10 cellular contexts compared by ENCODE assay signal in the genomic region with DNA sequence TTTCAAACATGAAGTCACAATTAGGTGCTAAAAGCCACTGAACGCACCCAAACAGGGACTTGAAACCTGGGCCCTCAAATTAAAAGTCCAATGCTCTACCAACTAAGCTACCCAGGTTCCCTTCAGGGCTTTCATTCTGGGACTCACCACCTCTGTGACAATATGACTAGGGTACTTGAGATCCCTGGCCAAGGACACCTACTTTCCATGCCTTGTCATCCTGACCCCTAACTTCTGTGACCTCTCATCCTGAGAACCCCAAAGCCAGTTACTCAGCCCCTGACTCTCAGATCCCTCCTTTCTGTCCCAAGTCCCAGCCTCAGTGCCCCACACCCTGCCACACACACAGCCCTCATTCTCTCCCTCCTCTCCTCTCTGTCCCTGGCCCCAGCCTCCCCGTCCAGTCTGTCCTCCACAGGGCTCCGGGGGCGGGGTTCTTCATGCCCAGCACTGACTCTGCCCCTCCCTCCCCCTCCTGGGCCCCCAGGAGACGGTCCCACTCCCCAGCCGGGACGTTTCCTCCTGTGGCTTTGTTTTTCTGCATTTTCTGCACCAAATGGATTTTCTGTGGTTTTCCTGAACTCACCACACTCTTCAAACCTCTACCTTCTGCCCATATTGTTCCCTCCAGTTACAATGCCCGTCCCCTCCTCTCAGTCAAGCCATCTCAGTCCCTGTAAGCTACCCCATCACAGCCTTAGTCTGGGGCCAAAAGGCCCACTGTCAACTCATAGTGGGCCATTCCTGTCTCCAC. TPM values are rescaled to one million over a fixed set of nuclear protein-coding genes. Genes with fewer than 3 reads are reported as not detected.
DNase-seq lines count a peak whose midpoint lies in the region; ATAC-seq, FAIRE-seq and TF ChIP-seq lines count a peak whose summit lies in the region.
"Had no signal": no experiment of that assay in that cellular context is flagged by ENCODE, and none has a peak within 500 bp of the region (broad histone marks: within the 10 kb centered on the region; RNA-seq: fewer than 3 reads in every experiment).

No MANE protein-coding gene starts in this region.

- no peak for TF ChIP-seq CTCF in DND-41 (IDR thresholded peaks at IDR 0.05; ENCODE audit: borderline replicate concordance, extremely low read depth, low read length, poor library complexity, severe bottlenecking)
- no peak for TF ChIP-seq CTCF in K562 (IDR thresholded peaks at IDR 0.05 in 2 of 3, conservative IDR thresholded peaks at IDR 0.05 in 1 of 3; ENCODE audit: insufficient read depth in 2 of 3, low read depth in 1 of 3, low read length in 3 of 3)
- TF ChIP-seq CTCF in neural crest cell (conservative IDR thresholded peaks at IDR 0.05): no peak

- H3K36me3 ChIP-seq in DND-41 (ENCODE audit: insufficient read depth, low read length): no peaks in the 10 kb centered on the region
- H3K36me3 ChIP-seq in K562 (ENCODE audit: control insufficient read depth, insufficient read depth, low read length): 0 out of 3 replicates have a peak, but pooled peaks cover 3% of the 10 kb centered on the region

- ATAC-seq in DND-41 (ENCODE audit: insufficient read depth, low read depth) (peak; percentile 33; the same call in 2 of the 3 replicates), K562 (no peak), GM21381 (IDR thresholded peaks at IDR 0.05; ENCODE audit: unreplicated experiment) (no peak)

- H3K27me3 Mint-ChIP-seq in neural crest cell (ENCODE audit: low read depth): peaks cover 13% of the 10 kb centered on the region

- H3K4me1 ChIP-seq in DND-41 (ENCODE audit: insufficient read depth, low read length) (no peaks in the 10 kb centered on the region), K562 (replicated peaks in 1 of 2; ENCODE audit: control insufficient read depth in 2 of 2, insufficient read depth in 2 of 2, low read length in 2 of 2) (peaks cover 11 to 30% of the 10 kb centered on the region in 2 experiments; a peak in 4 of 5 replicates)

- no peaks in the 10 kb centered on the region for H4K20me1 ChIP-seq in DND-41 (ENCODE audit: insufficient read depth, low read length)
- H4K20me1 ChIP-seq in K562 (replicated peaks; ENCODE audit: control insufficient read depth, insufficient read depth, low read length): no peaks in the 10 kb centered on the region

- peak; percentile 22 for DNase-seq in DND-41
- DNase-seq in Kasumi-1 (lab: John Stamatoyannopoulos, UW): peak; percentile 43 to 69
- peak in 2 of 4 experiments; percentile 6 to 9 for DNase-seq in K562 (ENCODE audit: extremely low read depth in 1 of 4, low spot score in 3 of 4)
- no peak for DNase-seq in neural crest cell (ENCODE audit: low read depth, low spot score)
- no peak for DNase-seq in hypothalamus (lab: John Stamatoyannopoulos, UW)
- DNase-seq in NCI-H2029 treated with DMSO at 0.1 percent for 48 hours (lab: John Stamatoyannopoulos, UW): no peak
- DNase-seq in putamen (ENCODE audit: low spot score): no peak

- in situ Hi-C loops in K562 (cut with MboI): no loop called here

- intact Hi-C loops in K562 (cut with micrococcal nuclease): no loop called here

- H3K27ac ChIP-seq in DND-41 (ENCODE audit: low read length) (no peak overlapping the region), K562 (ENCODE audit: extremely low read depth, low read depth, low read length) (peak overlapping the region; percentile 73; the same call in 2 of the 3 replicates)

- WGBS in K562 (ENCODE audit: insufficient coverage, low coverage, missing lambda C conversion rate): 50% methylated on average over 3 of the region's 8 CpGs

- no peak for FAIRE-seq in K562 (lab: Jason Lieb, UNC)

- TF ChIP-seq POLR2A in K562 (conservative IDR thresholded peaks at IDR 0.05): no peak

- H3K27ac Mint-ChIP-seq in neural crest cell (ENCODE audit: unreplicated experiment): no peak overlapping the region

- peaks cover 17% of the 10 kb centered on the region for H3K4me1 Mint-ChIP-seq in neural crest cell

- CTCF ChIA-PET in K562 (lab: Yijun Ruan, JAX; ENCODE audit: low intra/inter-chr PET ratio): no interaction called here

- H3K9ac ChIP-seq in DND-41 (ENCODE audit: low read depth, low read length) (no peak overlapping the region), K562 (ENCODE audit: insufficient read depth in 1 of 2, low read depth in 2 of 2, low read length in 2 of 2) (peak overlapping the region; percentile 69 to 94)

- POLR2A ChIA-PET in K562 (lab: Yijun Ruan, JAX): interaction anchor here (0.5 to 1.5 kb wide), 9 partner anchors 9 to 912 kb away, joined by 3 to 7 read pairs (median 3); a partner anchor contains a TSS

- H3K9me3 ChIP-seq in DND-41 (ENCODE audit: insufficient read depth, low read length, severe bottlenecking) (no peaks in the 10 kb centered on the region), K562 (replicated peaks; ENCODE audit: control insufficient read depth, insufficient read depth, low read depth, low read length) (no peaks in the 10 kb centered on the region)
- H3K9me3 ChIP-seq: Peyer's patch had no signal

- H3K79me2 ChIP-seq in DND-41 (ENCODE audit: insufficient read depth, low read length) (no peaks in the 10 kb centered on the region), K562 (ENCODE audit: control insufficient read depth, insufficient read depth, low read length) (no peaks in the 10 kb centered on the region)

- BruUV-seq in K562 (replicated peaks; lab: Mats Ljungman, UMichigan): no TSS peak

- no peaks in the 10 kb centered on the region for H3K9me1 ChIP-seq in K562 (ENCODE audit: control insufficient read depth, insufficient read depth, low read length)

- H2AFZ ChIP-seq in DND-41 (ENCODE audit: low read depth, low read length) (no peak overlapping the region), K562 (ENCODE audit: low read depth, low read length) (peak overlapping the region; percentile 94)

- H3K4me3 Mint-ChIP-seq in neural crest cell: peak overlapping the region; percentile 85

- H3K4me2 ChIP-seq in DND-41 (ENCODE audit: insufficient read depth, low read length) (no peak overlapping the region), K562 (ENCODE audit: insufficient read depth, low read length) (peak overlapping the region; percentile 92)

- H3K4me3 ChIP-seq in DND-41 (ENCODE audit: low read depth in 1 of 2, low read length in 2 of 2) (no peak overlapping the region), K562 (peak overlapping the region; percentile 71)

- TF ChIP-seq RAD21 in K562 (CRISPR knock-in tag; conservative IDR thresholded peaks at IDR 0.05 in 1 of 2, IDR thresholded peaks at IDR 0.05 in 1 of 2): no peak

- TF ChIP-seq EP300 in K562 (IDR thresholded peaks at IDR 0.05; ENCODE audit: low read length): no peak

- no peaks in the 10 kb centered on the region for H3K9me3 Mint-ChIP-seq in neural crest cell

- H3K36me3 Mint-ChIP-seq in neural crest cell (ENCODE audit: low read depth): no peaks in the 10 kb centered on the region

- H3K27me3 ChIP-seq in DND-41 (ENCODE audit: insufficient read depth, low read length, poor library complexity) (no peaks in the 10 kb centered on the region), K562 (ENCODE audit: control insufficient read depth in 2 of 2, insufficient read depth in 2 of 2, low read length in 2 of 2) (no peaks in the 10 kb centered on the region)
- H3K27me3 ChIP-seq: Peyer's patch had no signal

RNA-seq across cellular contexts. Expression of a gene that starts 7.0 kb away (rescaled TPM):
- total RNA-seq in K562 (2011; cell fraction: chromatin; rRNA removed; ENCODE audit: low replicate concordance): 2.7 and 4.6 TPM in 2 replicates
- 6.2 and 9.2 TPM in 2 replicates for total RNA-seq in K562 (2011; cell fraction: nucleolus; rRNA removed)
- total RNA-seq in K562 (2011; cell fraction: nucleoplasm; rRNA removed): 6.4 and 6.9 TPM in 2 replicates
- 14.1 and 17.7 TPM in 2 replicates for total RNA-seq in K562 (2014; rRNA removed)
- 0.70 and 1.3 TPM in 2 replicates for total RNA-seq in K562 (2014; rRNA removed; fragmentation: Illumina TruSeq; extraction: Trizol)
- 2.6 and 3.2 TPM in 2 replicates for total RNA-seq in K562 (2015; rRNA removed; fragmentation: Illumina TruSeq; extraction: Trizol)
- total RNA-seq in K562 (2021): 9.0 TPM in 2 replicates
- 1.6 and 3.3 TPM in 2 replicates for polyA plus RNA-seq in K562 (2011; rRNA removed)
- 4.5 and 6.6 TPM in 2 replicates for polyA plus RNA-seq in K562 (2011; cell fraction: cytosol; rRNA removed)
- polyA plus RNA-seq in K562 (2011; cell fraction: nucleus; rRNA removed): 5.2 TPM in 2 replicates
- 4.2 and 4.7 TPM in 2 replicates for polyA plus RNA-seq in K562 (2012)
- polyA plus RNA-seq in K562 (2014; fragmentation: Illumina TruSeq; extraction: Trizol): 2.0 and 6.4 TPM in 2 replicates
- polyA plus RNA-seq in K562 (2014; fragmentation: Nextera tagmentation; extraction: Ambion mirVana): under 1 TPM; 0.43 to 0.76 TPM
- polyA plus RNA-seq in K562 (2014; rRNA removed): 4.9 and 6.8 TPM in 2 replicates
- 0.15 and 0.25 TPM in 2 replicates for polyA minus RNA-seq in K562 (2011; rRNA and poly(A)+ RNA removed)
- polyA minus RNA-seq in K562 (2011; cell fraction: cytosol; rRNA and poly(A)+ RNA removed): 3.2 and 8.5 TPM in 2 replicates
- 1.5 and 2.7 TPM in 2 replicates for polyA minus RNA-seq in K562 (2011; cell fraction: nucleus; rRNA and poly(A)+ RNA removed)
- 7.7 and 8.8 TPM in 2 replicates for total RNA-seq in neural crest cell

RNA-seq across cellular contexts. Expression of a gene that starts 22.3 kb away (rescaled TPM):
- total RNA-seq in K562 (2011; cell fraction: chromatin; rRNA removed; ENCODE audit: low replicate concordance): 2.5 and 8.7 TPM in 2 replicates
- 5.9 and 8.0 TPM in 2 replicates for total RNA-seq in K562 (2011; cell fraction: nucleolus; rRNA removed)
- total RNA-seq in K562 (2011; cell fraction: nucleoplasm; rRNA removed): 4.7 and 6.6 TPM in 2 replicates
- total RNA-seq in K562 (2014; rRNA removed): 0.77 and 2.8 TPM in 2 replicates
- total RNA-seq in K562 (2014; rRNA removed; fragmentation: Illumina TruSeq; extraction: Trizol): 0.38 and 1.1 TPM in 2 replicates
- total RNA-seq in K562 (2015; rRNA removed; fragmentation: Illumina TruSeq; extraction: Trizol): 1.2 and 1.7 TPM in 2 replicates
- 2.2 and 4.0 TPM in 2 replicates for total RNA-seq in K562 (2021)
- 1.0 and 8.6 TPM in 2 replicates for polyA plus RNA-seq in K562 (2011; rRNA removed)
- polyA plus RNA-seq in K562 (2011; cell fraction: cytosol; rRNA removed): 2.7 and 9.7 TPM in 2 replicates
- 3.4 and 18.3 TPM in 2 replicates for polyA plus RNA-seq in K562 (2011; cell fraction: nucleus; rRNA removed)
- 3.5 and 7.8 TPM in 2 replicates for polyA plus RNA-seq in K562 (2012)
- polyA plus RNA-seq in K562 (2014; fragmentation: Illumina TruSeq; extraction: Trizol): 1.4 and 1.6 TPM in 2 replicates
- under 1 TPM; 0.11 to 0.18 TPM for polyA plus RNA-seq in K562 (2014; fragmentation: Nextera tagmentation; extraction: Ambion mirVana)
- 1.8 and 2.2 TPM in 2 replicates for polyA plus RNA-seq in K562 (2014; rRNA removed)
- polyA minus RNA-seq in K562 (2011; rRNA and poly(A)+ RNA removed): 0.56 and 3.3 TPM in 2 replicates
- polyA minus RNA-seq in K562 (2011; cell fraction: cytosol; rRNA and poly(A)+ RNA removed): 1.4 and 10.9 TPM in 2 replicates
- polyA minus RNA-seq in K562 (2011; cell fraction: nucleus; rRNA and poly(A)+ RNA removed): 0.40 and 2.1 TPM in 2 replicates
- total RNA-seq in neural crest cell: 24.9 and 27.5 TPM in 2 replicates

RNA-seq across cellular contexts. Expression of a gene that starts 38.6 kb away (rescaled TPM):
- 240 and 424 TPM in 2 replicates for total RNA-seq in K562 (2011; cell fraction: chromatin; rRNA removed; ENCODE audit: low replicate concordance)
- total RNA-seq in K562 (2011; cell fraction: nucleolus; rRNA removed): 713 and 872 TPM in 2 replicates
- 819 and 1,369 TPM in 2 replicates for total RNA-seq in K562 (2011; cell fraction: nucleoplasm; rRNA removed)
- 4,429 and 4,457 TPM in 2 replicates for total RNA-seq in K562 (2014; rRNA removed)
- total RNA-seq in K562 (2014; rRNA removed; fragmentation: Illumina TruSeq; extraction: Trizol): 3,727 and 4,095 TPM in 2 replicates
- 4,584 and 4,811 TPM in 2 replicates for total RNA-seq in K562 (2015; rRNA removed; fragmentation: Illumina TruSeq; extraction: Trizol)
- 2,569 and 2,586 TPM in 2 replicates for total RNA-seq in K562 (2021)
- polyA plus RNA-seq in K562 (2011; rRNA removed): 3,634 and 4,412 TPM in 2 replicates
- polyA plus RNA-seq in K562 (2011; cell fraction: cytosol; rRNA removed): 6,629 and 8,365 TPM in 2 replicates
- polyA plus RNA-seq in K562 (2011; cell fraction: nucleus; rRNA removed): 1,560 and 2,176 TPM in 2 replicates
- polyA plus RNA-seq in K562 (2012): 4,370 and 4,381 TPM in 2 replicates
- polyA plus RNA-seq in K562 (2014; fragmentation: Illumina TruSeq; extraction: Trizol): 9,049 and 9,152 TPM in 2 replicates
- 1,000 to 10,000 TPM; 3,635 to 4,338 TPM for polyA plus RNA-seq in K562 (2014; fragmentation: Nextera tagmentation; extraction: Ambion mirVana)
- 4,533 and 5,388 TPM in 2 replicates for polyA plus RNA-seq in K562 (2014; rRNA removed)
- polyA minus RNA-seq in K562 (2011; rRNA and poly(A)+ RNA removed): 1,200 and 1,243 TPM in 2 replicates
- polyA minus RNA-seq in K562 (2011; cell fraction: cytosol; rRNA and poly(A)+ RNA removed): 776 and 786 TPM in 2 replicates
- 241 and 515 TPM in 2 replicates for polyA minus RNA-seq in K562 (2011; cell fraction: nucleus; rRNA and poly(A)+ RNA removed)
- 2,365 and 2,591 TPM in 2 replicates for total RNA-seq in neural crest cell

RNA-seq across cellular contexts. Expression of a gene that starts 45.5 kb away (rescaled TPM):
- total RNA-seq in K562 (2011; cell fraction: chromatin; rRNA removed; ENCODE audit: low replicate concordance): 37.6 and 115 TPM in 2 replicates
- 84.5 and 91.1 TPM in 2 replicates for total RNA-seq in K562 (2011; cell fraction: nucleolus; rRNA removed)
- 70.0 and 84.8 TPM in 2 replicates for total RNA-seq in K562 (2011; cell fraction: nucleoplasm; rRNA removed)
- total RNA-seq in K562 (2014; rRNA removed) (153 and 184 TPM in 2 replicates), K562 (2014; rRNA removed; fragmentation: Illumina TruSeq; extraction: Trizol) (29.5 and 44.9 TPM in 2 replicates), K562 (2015; rRNA removed; fragmentation: Illumina TruSeq; extraction: Trizol) (109 and 112 TPM in 2 replicates), K562 (2021) (118 and 130 TPM in 2 replicates), neural crest cell (70.2 and 74.1 TPM in 2 replicates)
- polyA plus RNA-seq in K562 (2011; rRNA removed) (79.9 and 94.3 TPM in 2 replicates), K562 (2014; fragmentation: Illumina TruSeq; extraction: Trizol) (56.7 and 111 TPM in 2 replicates), K562 (2014; fragmentation: Nextera tagmentation; extraction: Ambion mirVana) (10 to 100 TPM; 14.4 to 42.1 TPM), K562 (2014; rRNA removed) (147 and 151 TPM in 2 replicates)
- 138 and 295 TPM in 2 replicates for polyA plus RNA-seq in K562 (2011; cell fraction: cytosol; rRNA removed)
- polyA plus RNA-seq in K562 (2011; cell fraction: nucleus; rRNA removed): 106 and 158 TPM in 2 replicates
- polyA plus RNA-seq in K562 (2012): 116 and 136 TPM in 2 replicates
- 47.8 and 60.4 TPM in 2 replicates for polyA minus RNA-seq in K562 (2011; rRNA and poly(A)+ RNA removed)
- polyA minus RNA-seq in K562 (2011; cell fraction: cytosol; rRNA and poly(A)+ RNA removed): 60.8 and 65.8 TPM in 2 replicates
- 29.6 and 41.9 TPM in 2 replicates for polyA minus RNA-seq in K562 (2011; cell fraction: nucleus; rRNA and poly(A)+ RNA removed)

RNA-seq across cellular contexts. Expression of a gene that starts 46.3 kb away (rescaled TPM):
- 2.2 TPM in 1 of 2 replicates, not detected in the other for total RNA-seq in K562 (2011; cell fraction: chromatin; rRNA removed; ENCODE audit: low replicate concordance)
- total RNA-seq in K562 (2011; cell fraction: nucleolus; rRNA removed): 3.0 and 4.7 TPM in 2 replicates
- total RNA-seq in K562 (2011; cell fraction: nucleoplasm; rRNA removed): 2.6 and 2.9 TPM in 2 replicates
- 0.73 and 2.3 TPM in 2 replicates for total RNA-seq in K562 (2014; rRNA removed)
- 0.33 TPM in 1 of 2 replicates, not detected in the other for total RNA-seq in K562 (2014; rRNA removed; fragmentation: Illumina TruSeq; extraction: Trizol)
- 0.65 and 0.94 TPM in 2 replicates for total RNA-seq in K562 (2015; rRNA removed; fragmentation: Illumina TruSeq; extraction: Trizol)
- total RNA-seq in K562 (2021): 1.1 TPM in 2 replicates
- polyA plus RNA-seq in K562 (2011; rRNA removed): 0.13 and 0.20 TPM in 2 replicates
- polyA plus RNA-seq in K562 (2011; cell fraction: cytosol; rRNA removed): 0.29 and 1.2 TPM in 2 replicates
- 0.44 and 0.55 TPM in 2 replicates for polyA plus RNA-seq in K562 (2011; cell fraction: nucleus; rRNA removed)
- polyA plus RNA-seq in K562 (2012): 0.35 and 0.48 TPM in 2 replicates
- 0.12 and 0.36 TPM in 2 replicates for polyA plus RNA-seq in K562 (2014; fragmentation: Illumina TruSeq; extraction: Trizol)
- polyA plus RNA-seq in K562 (2014; fragmentation: Nextera tagmentation; extraction: Ambion mirVana): under 1 TPM; 0.06 to 0.11 TPM
- polyA plus RNA-seq in K562 (2014; rRNA removed): 1.1 and 1.4 TPM in 2 replicates
- polyA minus RNA-seq in K562 (2011; rRNA and poly(A)+ RNA removed): 0.33 and 0.46 TPM in 2 replicates
- 1.4 and 1.5 TPM in 2 replicates for polyA minus RNA-seq in K562 (2011; cell fraction: cytosol; rRNA and poly(A)+ RNA removed)
- polyA minus RNA-seq in K562 (2011; cell fraction: nucleus; rRNA and poly(A)+ RNA removed): 2.2 and 2.6 TPM in 2 replicates
- total RNA-seq in neural crest cell: 1.0 and 1.3 TPM in 2 replicates
- total RNA-seq: G401 had no signal

Comparison
In these comparisons a context has a peak if more than half of its experiments do, and no peak if none do; other contexts are left out.
1. DNase-seq: peak in DND-41 (single experiment) and Kasumi-1 (2 of 2); none in neural crest cell (single experiment), hypothalamus (0 of 51), NCI-H2029 treated with DMSO at 0.1 percent for 48 hours (single experiment) and putamen (single experiment).